11 cellular contexts compared by ENCODE assay signal in the genomic region with DNA sequence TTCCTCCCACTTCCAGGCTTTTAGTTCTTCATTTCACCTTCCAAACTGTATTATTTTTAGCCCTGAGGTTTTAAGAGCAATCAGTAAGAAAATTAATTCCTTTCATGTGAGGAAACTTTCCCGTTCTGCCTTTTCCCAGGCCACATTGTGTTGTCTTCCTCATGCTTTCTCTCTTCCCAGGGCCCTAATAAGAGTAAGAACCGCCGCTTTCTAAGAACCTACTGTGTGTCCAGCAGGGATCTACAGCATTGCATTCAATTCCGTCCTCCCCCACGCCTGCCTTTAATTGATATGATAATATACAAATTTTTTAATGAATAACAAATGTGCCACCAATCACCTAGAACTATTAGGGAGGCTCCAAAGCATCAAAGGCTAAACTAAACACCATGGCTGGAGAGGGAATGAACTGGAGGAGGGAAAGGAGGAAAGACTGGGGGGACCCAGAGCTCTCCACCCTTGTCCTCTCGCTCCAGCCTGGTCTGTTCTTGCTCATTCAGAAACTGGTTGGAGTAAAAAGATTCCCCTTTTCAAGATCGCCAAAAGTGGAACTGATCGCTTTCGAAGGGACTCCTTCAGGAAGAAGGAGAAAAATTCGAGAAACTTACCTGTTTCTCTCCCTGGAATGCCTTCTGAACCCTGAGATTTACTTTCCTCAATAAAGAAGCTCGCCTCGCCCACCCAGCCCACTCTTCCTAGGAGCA. TPM values are rescaled to one million over a fixed set of nuclear protein-coding genes. Genes with fewer than 3 reads are reported as not detected.
DNase-seq lines count a peak whose midpoint lies in the region; ATAC-seq, FAIRE-seq and TF ChIP-seq lines count a peak whose summit lies in the region.
"Had no signal": no experiment of that assay in that cellular context is flagged by ENCODE, and none has a peak within 500 bp of the region (broad histone marks: within the 10 kb centered on the region; RNA-seq: fewer than 3 reads in every experiment).

No MANE protein-coding gene starts in this region.

- TF ChIP-seq CTCF in H1 (IDR thresholded peaks at IDR 0.05; ENCODE audit: control extremely low read depth in 1 of 3, insufficient read depth in 1 of 3, low read depth in 1 of 3, low read length in 3 of 3) (no peak), psoas muscle (IDR thresholded peaks at IDR 0.05) (no peak), transverse colon (IDR thresholded peaks at IDR 0.05) (no peak)

- in situ Hi-C loops in transverse colon (cut with MboI; ENCODE audit: low pct_ligation_motif_present in 1 of 4, low pct_unique_long_range_greater_than_20kb in 1 of 4, low sequenced_read_pairs in 3 of 4), result no loop called here

- POLR2A ChIA-PET in H1 (lab: Charles Lee; ENCODE audit: partially characterized antibody), result interaction anchor here (0.6 to 3.9 kb wide), 7 partner anchors 8 to 111 kb away, joined by 3 to 19 read pairs (median 6); partner anchors contain the start of gene PATL1

- H3K79me1 ChIP-seq in H1 (ENCODE audit: low read depth, low read length), result no peaks in the 10 kb centered on the region

- no peak overlapping the region for H3K4ac ChIP-seq in H1 (replicated peaks; ENCODE audit: insufficient read length, low read depth, low read length)

- H4K20me1 ChIP-seq in H1 (replicated peaks in 1 of 2; ENCODE audit: control insufficient read depth in 1 of 2, insufficient read depth in 2 of 2, low read length in 2 of 2), result no peaks in the 10 kb centered on the region

- intact Hi-C loops in psoas muscle (cut with DNase I) (no loop called here), transverse colon (cut with DNase I; ENCODE audit: low total_unique reads) (no loop called here)

- no peak overlapping the region for H2BK5ac ChIP-seq in H1 (ENCODE audit: low read depth, low read length)

- H4K5ac ChIP-seq in H1 (ENCODE audit: insufficient read length, low read depth, low read length), result peak overlapping the region; percentile 89

- H3K9me3 ChIP-seq in NT2/D1 (ENCODE audit: insufficient read depth, low read length) (no peaks in the 10 kb centered on the region), H1 (ENCODE audit: insufficient read depth in 2 of 2, low read depth in 1 of 2, low read length in 1 of 2) (no peaks in the 10 kb centered on the region), psoas muscle (no peaks in the 10 kb centered on the region), transverse colon (no peaks in the 10 kb centered on the region)
- H3K9me3 ChIP-seq: neutrophil had no signal

- no peak overlapping the region for H3K27ac ChIP-seq in H1 (ENCODE audit: low read depth, low read length)
- peak overlapping the region; percentile 19 for H3K27ac ChIP-seq in psoas muscle
- no peak overlapping the region for H3K27ac ChIP-seq in transverse colon
- H3K27ac ChIP-seq: neutrophil had no signal

- peak overlapping the region; percentile 72 for H3K9ac ChIP-seq in NT2/D1 (ENCODE audit: insufficient read length, low read depth)
- H3K9ac ChIP-seq in H1 (replicated peaks in 1 of 4; ENCODE audit: extremely low read depth in 1 of 4, low read depth in 3 of 4, low read length in 3 of 4), result peak overlapping the region; percentile 31 to 54 (median 37); a peak in 6 of 7 replicates

- no peak overlapping the region for H2AK5ac ChIP-seq in H1 (ENCODE audit: low read depth, low read length)

- peak overlapping the region; percentile 86 for H2AFZ ChIP-seq in H1 (ENCODE audit: low read length)

- no peaks in the 10 kb centered on the region for H3K27me3 ChIP-seq in NT2/D1 (ENCODE audit: insufficient read depth, insufficient read length)
- no peaks in the 10 kb centered on the region; a peak in 1 of 7 replicates for H3K27me3 ChIP-seq in H1 (replicated peaks in 1 of 4; ENCODE audit: control insufficient read depth in 3 of 4, extremely low read depth in 1 of 4, insufficient read depth in 3 of 4, low read length in 3 of 4)
- no peaks in the 10 kb centered on the region for H3K27me3 ChIP-seq in psoas muscle (ENCODE audit: insufficient read depth in 3 of 3, low read length in 2 of 3)
- no peaks in the 10 kb centered on the region for H3K27me3 ChIP-seq in transverse colon

- TF ChIP-seq EP300 in H1 (IDR thresholded peaks at IDR 0.05; ENCODE audit: borderline replicate concordance in 1 of 2, low read depth in 2 of 2, low read length in 2 of 2) (no peak), transverse colon (IDR thresholded peaks at IDR 0.05; ENCODE audit: low read depth) (no peak)

- no peak overlapping the region for H3K23ac ChIP-seq in H1 (ENCODE audit: insufficient read length)

- no peak overlapping the region for H3K14ac ChIP-seq in H1 (ENCODE audit: insufficient read length)

- peak overlapping the region; percentile 44 for H3K18ac ChIP-seq in H1 (ENCODE audit: extremely low read depth, low read length)

- 18% methylated on average over 12 of the region's 12 CpGs; no CpG with 5 or more reads in 1 of the 2 experiments for WGBS in H1 (ENCODE audit: extremely low coverage in 1 of 2, insufficient coverage in 1 of 2, insufficient read length in 1 of 2, insufficient replicate concordance in 2 of 2, low coverage in 1 of 2, low lambda C conversion rate in 2 of 2, missing lambda C conversion rate in 1 of 2), 2 experiments
- WGBS in psoas muscle, 3 donors, result 62 to 69% (median 68%) methylated on average over 12 of the region's 12 CpGs
- 65 to 74% methylated on average over 10 to 12 of the region's 12 CpGs for WGBS in transverse colon (ENCODE audit: low coverage in 1 of 2), 2 donors

- TF ChIP-seq POLR2A in H1 (IDR thresholded peaks at IDR 0.05; ENCODE audit: control extremely low read depth in 1 of 2, low read depth in 2 of 2, low read length in 2 of 2) (no peak), transverse colon (IDR thresholded peaks at IDR 0.05) (no peak)

- H2BK12ac ChIP-seq in H1 (ENCODE audit: low read depth, low read length), result no peak overlapping the region

- DNase-seq in NCI-H510A treated with DMSO at 0.1 percent for 48 hours (lab: John Stamatoyannopoulos, UW) (peak; percentile 18), NCI-H510A (lab: John Stamatoyannopoulos, UW) (no peak), NT2/D1 (ENCODE audit: low read depth, low spot score) (no peak), H1 (ENCODE audit: low read depth in 1 of 2, low spot score in 2 of 2) (no peak), psoas muscle (no peak), transverse colon (no peak), activated gamma-delta T cell (lab: John Stamatoyannopoulos, UW) (no peak)
- DNase-seq: NCI-H187 treated with DMSO at 0.1 percent for 48 hours had no signal

- H3K4me2 ChIP-seq in H1 (ENCODE audit: insufficient read depth in 1 of 2, low read depth in 2 of 2, low read length in 2 of 2), result peak overlapping the region; percentile 60 to 76

- H3K4me1 ChIP-seq in NT2/D1 (ENCODE audit: insufficient read depth, insufficient read length), result peaks cover 7% of the 10 kb centered on the region
- peaks cover 2 to 5% (median 3%) of the 10 kb centered on the region in 4 experiments; a peak in 6 of 7 replicates for H3K4me1 ChIP-seq in H1 (replicated peaks in 1 of 4; ENCODE audit: control insufficient read depth in 3 of 4, insufficient read depth in 4 of 4, low read length in 3 of 4)
- peaks cover 5% of the 10 kb centered on the region for H3K4me1 ChIP-seq in psoas muscle
- H3K4me1 ChIP-seq in transverse colon, result peaks cover 3 to 20% (median 13%) of the 10 kb centered on the region in 4 donors

- H3K36me3 ChIP-seq in NT2/D1 (ENCODE audit: insufficient read depth, insufficient read length, low read length) (no peaks in the 10 kb centered on the region), H1 (ENCODE audit: control insufficient read depth in 2 of 4, insufficient read depth in 4 of 4, low read length in 3 of 4) (no peaks in the 10 kb centered on the region), psoas muscle (ENCODE audit: insufficient read depth in 1 of 2, low read depth in 1 of 2) (no peaks in the 10 kb centered on the region), transverse colon (no peaks in the 10 kb centered on the region)
- H3K36me3 ChIP-seq: neutrophil had no signal

- peaks cover 19% of the 10 kb centered on the region; the same call in 1 of the 2 replicates for H3K23me2 ChIP-seq in H1 (ENCODE audit: low read depth, low read length)

- H2BK120ac ChIP-seq in H1 (replicated peaks; ENCODE audit: low read depth, low read length), result no peak overlapping the region

- CTCF ChIA-PET in H1 (lab: Charles Lee; ENCODE audit: partially characterized antibody), result interaction anchor here (0.7 to 1.6 kb wide), 3 partner anchors 15 to 378 kb away, joined by 3 to 5 read pairs (median 3); no protein-coding TSS in a partner anchor

- H2BK20ac ChIP-seq in H1 (ENCODE audit: low read length), result no peak overlapping the region

- H4K91ac ChIP-seq in H1 (replicated peaks; ENCODE audit: insufficient read length, low read length), result peak overlapping the region; percentile 56

- no peak for TF ChIP-seq RAD21 in H1 (IDR thresholded peaks at IDR 0.05 in 1 of 2, conservative IDR thresholded peaks at IDR 0.05 in 1 of 2; ENCODE audit: low read depth in 2 of 2, low read length in 2 of 2)

- FAIRE-seq in H1 (lab: Jason Lieb, UNC), result no peak

- no peaks in the 10 kb centered on the region for H3K79me2 ChIP-seq in H1 (ENCODE audit: control insufficient read depth in 1 of 2, insufficient read depth in 2 of 2, low read length in 2 of 2)

- H3K4me3 ChIP-seq in NT2/D1 (ENCODE audit: insufficient read length, low read depth) (peak overlapping the region; percentile 46), H1 (ENCODE audit: extremely low read depth in 1 of 4, insufficient read depth in 2 of 4, low read depth in 3 of 4, low read length in 4 of 4) (peak overlapping the region; percentile 55 to 95 (median 79)), psoas muscle (peak overlapping the region; percentile 69), transverse colon (no peak overlapping the region)

- H2BK15ac ChIP-seq in H1 (ENCODE audit: low read length), result no peak overlapping the region

- ATAC-seq in psoas muscle, result no peak
- ATAC-seq in HG03460 (IDR thresholded peaks at IDR 0.05; ENCODE audit: unreplicated experiment), result no peak

- no peak overlapping the region for H4K8ac ChIP-seq in H1 (ENCODE audit: extremely low read depth, insufficient read depth, low read length)

- peak overlapping the region; percentile 11 for H3K56ac ChIP-seq in H1 (replicated peaks; ENCODE audit: insufficient read length, low read depth, low read length)

RNA-seq across cellular contexts. Expression of gene OR4D9, which starts 46.8 kb away (rescaled TPM):
- total RNA-seq in H1 (2021; fragmentation: NEBNext Ultra II Directional; extraction: Animal tissue kit (Norgen Biotek cat#: 25700)), result not detected in 2 replicates
- polyA plus RNA-seq in H1 (2011; rRNA removed) (not detected in 2 replicates), psoas muscle (not detected)
- not detected for polyA plus RNA-seq in H1 (2011; cell fraction: cytosol; rRNA removed)
- polyA plus RNA-seq in H1 (2011; cell fraction: nucleus; rRNA removed), result not detected
- not detected in 4 replicates for polyA plus RNA-seq in H1 (2012, experiment 1 of 2)
- polyA plus RNA-seq in H1 (2012, experiment 2 of 2), result not detected
- not detected for polyA plus RNA-seq in H1 (2013, experiment 1 of 2)
- polyA plus RNA-seq in H1 (2013, experiment 2 of 2), result not detected
- not detected in 2 replicates for polyA minus RNA-seq in H1 (2011; rRNA and poly(A)+ RNA removed)
- polyA minus RNA-seq in H1 (2011; cell fraction: cytosol; rRNA and poly(A)+ RNA removed), result not detected
- polyA minus RNA-seq in H1 (2011; cell fraction: nucleus; rRNA and poly(A)+ RNA removed), result not detected
- total RNA-seq in psoas muscle (not detected), transverse colon (not detected)
- total RNA-seq: temporal lobe had no signal

RNA-seq across cellular contexts. Expression of gene OR4D11, which starts 54.7 kb away (rescaled TPM):
- not detected in 2 replicates for total RNA-seq in H1 (2021; fragmentation: NEBNext Ultra II Directional; extraction: Animal tissue kit (Norgen Biotek cat#: 25700))
- polyA plus RNA-seq in H1 (2011; rRNA removed) (not detected in 2 replicates), psoas muscle (not detected)
- not detected for polyA plus RNA-seq in H1 (2011; cell fraction: cytosol; rRNA removed)
- not detected for polyA plus RNA-seq in H1 (2011; cell fraction: nucleus; rRNA removed)
- not detected in 4 replicates for polyA plus RNA-seq in H1 (2012, experiment 1 of 2)
- not detected for polyA plus RNA-seq in H1 (2012, experiment 2 of 2)
- not detected for polyA plus RNA-seq in H1 (2013, experiment 1 of 2)
- polyA plus RNA-seq in H1 (2013, experiment 2 of 2), result not detected
- polyA minus RNA-seq in H1 (2011; rRNA and poly(A)+ RNA removed), result not detected in 2 replicates
- polyA minus RNA-seq in H1 (2011; cell fraction: cytosol; rRNA and poly(A)+ RNA removed), result not detected
- not detected for polyA minus RNA-seq in H1 (2011; cell fraction: nucleus; rRNA and poly(A)+ RNA removed)
- total RNA-seq in psoas muscle (not detected), transverse colon (not detected)
- total RNA-seq: temporal lobe had no signal

RNA-seq across cellular contexts. Expression of gene OSBP, which starts 57.5 kb away (rescaled TPM):
- 41.2 and 43.1 TPM in 2 replicates for total RNA-seq in H1 (2021; fragmentation: NEBNext Ultra II Directional; extraction: Animal tissue kit (Norgen Biotek cat#: 25700))
- polyA plus RNA-seq in H1 (2011; rRNA removed), result 10.8 and 13.2 TPM in 2 replicates
- 15.2 TPM for polyA plus RNA-seq in H1 (2011; cell fraction: cytosol; rRNA removed)
- 17.0 TPM for polyA plus RNA-seq in H1 (2011; cell fraction: nucleus; rRNA removed)
- 22.2 to 30.6 TPM (median 26.0 TPM) in 4 replicates for polyA plus RNA-seq in H1 (2012, experiment 1 of 2)
- 3.5 TPM for polyA plus RNA-seq in H1 (2012, experiment 2 of 2)
- 21.7 TPM for polyA plus RNA-seq in H1 (2013, experiment 1 of 2)
- polyA plus RNA-seq in H1 (2013, experiment 2 of 2), result 21.0 TPM
- polyA minus RNA-seq in H1 (2011; rRNA and poly(A)+ RNA removed), result 30.5 and 33.6 TPM in 2 replicates
- 16.4 TPM for polyA minus RNA-seq in H1 (2011; cell fraction: cytosol; rRNA and poly(A)+ RNA removed)
- polyA minus RNA-seq in H1 (2011; cell fraction: nucleus; rRNA and poly(A)+ RNA removed), result 21.8 TPM
- 10 to 100 TPM; 43.3 to 51.2 (median 48.6) TPM for total RNA-seq in psoas muscle
- 10 to 100 TPM; 12.9 to 41.8 (median 30.4) TPM for polyA plus RNA-seq in psoas muscle
- total RNA-seq in transverse colon, result 10 to 100 TPM; 27.7 to 59.1 (median 47.2) TPM

Comparison
In these comparisons a context has a peak if more than half of its experiments do, and no peak if none do; other contexts are left out.
1. H3K4me3 ChIP-seq: peak in NT2/D1 (single experiment), H1 (4 of 4) and psoas muscle (single experiment); none in transverse colon (0 of 4).